21 cellular contexts compared by ENCODE assay signal in the genomic region with DNA sequence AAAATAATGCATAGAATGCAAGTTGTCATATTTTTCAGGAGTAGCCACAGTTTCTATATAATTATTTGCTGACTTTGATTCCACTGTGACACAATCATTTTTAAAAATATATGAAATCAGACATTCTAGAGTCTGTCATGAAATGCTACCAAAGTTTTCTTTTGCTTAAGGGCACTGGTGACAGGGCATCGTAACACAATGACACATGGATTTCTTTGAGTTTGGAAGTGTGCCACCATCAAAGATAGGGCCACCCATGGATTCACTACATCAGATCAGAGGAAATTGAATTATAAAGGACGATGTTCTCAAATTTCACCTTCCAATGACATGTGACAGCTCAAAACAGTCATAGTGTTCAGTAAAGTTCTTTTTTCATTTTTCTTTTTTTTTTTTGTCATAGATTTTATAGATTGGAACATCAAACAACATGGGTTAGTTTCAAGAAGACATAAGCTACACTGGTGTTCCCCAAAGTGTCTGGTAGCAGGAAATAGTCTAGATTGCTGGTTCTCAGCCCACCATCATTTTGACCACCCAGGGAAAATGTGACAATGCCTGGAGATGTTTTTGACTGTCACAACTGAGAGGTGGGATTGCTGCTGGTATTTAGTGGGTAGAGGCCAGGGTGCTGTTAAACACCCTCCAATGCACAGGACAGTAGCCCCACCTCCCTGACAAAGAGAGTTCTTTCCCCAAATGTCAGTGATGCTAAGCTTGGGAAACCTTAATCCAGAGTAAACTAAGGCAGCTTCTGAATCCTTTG.
DNase-seq lines count a peak whose midpoint lies in the region; ATAC-seq, FAIRE-seq and TF ChIP-seq lines count a peak whose summit lies in the region.
"Had no signal": no experiment of that assay in that cellular context is flagged by ENCODE, and none has a peak within 500 bp of the region (broad histone marks: within the 10 kb centered on the region; RNA-seq: fewer than 3 reads in every experiment).

No MANE protein-coding gene starts in this region.

- peaks cover 6% of the 10 kb centered on the region for H3K4me1 Mint-ChIP-seq in activated CD4-positive, alpha-beta T cell treated with anti-CD3 and anti-CD28 coated beads, Interleukin-2, amount 10 ng/mL, durations not matched to agents 24 days and 14 days

- H3K9me3 Mint-ChIP-seq in activated CD4-positive, alpha-beta T cell treated with anti-CD3 and anti-CD28 coated beads, Interleukin-2, amount 10 ng/mL, durations not matched to agents 24 days and 14 days = peaks cover 13% of the 10 kb centered on the region

- no peak overlapping the region for H3K4me2 ChIP-seq in endothelial cell of umbilical vein (ENCODE audit: insufficient read depth, low read length)
- H3K4me2 ChIP-seq: A549 had no signal

- 93 to 94% methylated on average over 2 of the region's 2 CpGs for WGBS in aorta, 2 donors

- H3K4me3 Mint-ChIP-seq in activated CD4-positive, alpha-beta T cell treated with anti-CD3 and anti-CD28 coated beads, Interleukin-2, amount 10 ng/mL, durations not matched to agents 24 days and 14 days = no peak overlapping the region

- no peaks in the 10 kb centered on the region for H3K36me3 Mint-ChIP-seq in activated CD4-positive, alpha-beta T cell treated with anti-CD3 and anti-CD28 coated beads, Interleukin-2, amount 10 ng/mL, durations not matched to agents 24 days and 14 days (ENCODE audit: low read depth)

- H3K4me1 ChIP-seq in A673 (ENCODE audit: insufficient read depth, low read length, poor library complexity, severe bottlenecking) = peaks cover 22% of the 10 kb centered on the region
- peaks cover 29% of the 10 kb centered on the region for H3K4me1 ChIP-seq in SJSA1 (replicated peaks)
- H3K4me1 ChIP-seq in endothelial cell of umbilical vein (ENCODE audit: control insufficient read depth, extremely low read depth, insufficient read depth, low read length) = no peaks in the 10 kb centered on the region
- peaks cover 2 to 4% of the 10 kb centered on the region in 2 donors for H3K4me1 ChIP-seq in aorta (ENCODE audit: control insufficient read depth in 1 of 2, insufficient read depth in 2 of 2, low read length in 2 of 2)
- H3K4me1 ChIP-seq: BE2C, Peyer's patch had no signal

- no peak for TF ChIP-seq CTCF in A673 (conservative IDR thresholded peaks at IDR 0.05; ENCODE audit: low read depth, low read length)
- no peak for TF ChIP-seq CTCF in endothelial cell of umbilical vein (IDR thresholded peaks at IDR 0.05; ENCODE audit: extremely low read depth in 1 of 2, insufficient read depth in 1 of 2, low read depth in 1 of 2, low read length in 2 of 2)

- H3K79me2 ChIP-seq in endothelial cell of umbilical vein (ENCODE audit: control insufficient read depth, insufficient read depth, low read length) = no peaks in the 10 kb centered on the region

- no peaks in the 10 kb centered on the region for H4K20me1 ChIP-seq in endothelial cell of umbilical vein (replicated peaks; ENCODE audit: control insufficient read depth, extremely low read depth, insufficient read depth, low read length)

- ATAC-seq in aorta (ENCODE audit: low FRiP score) = no peak
- ATAC-seq: A549 had no signal

- BruUV-seq in A673 (replicated peaks; lab: Mats Ljungman, UMichigan) (no TSS peak), endothelial cell of umbilical vein (replicated peaks; lab: Mats Ljungman, UMichigan) (no TSS peak)

- POLR2A ChIA-PET in A673 (lab: Charles Lee; ENCODE audit: low non-redundant PET) = no interaction called here
- POLR2A ChIA-PET in endothelial cell of umbilical vein (lab: Charles Lee) = no interaction called here

- H3K36me3 ChIP-seq in A673 (ENCODE audit: insufficient read depth, low read length, poor library complexity, severe bottlenecking) (no peaks in the 10 kb centered on the region), SJSA1 (no peaks in the 10 kb centered on the region), endothelial cell of umbilical vein (ENCODE audit: control insufficient read depth in 2 of 2, extremely low read depth in 1 of 2, insufficient read depth in 2 of 2, low read length in 2 of 2) (no peaks in the 10 kb centered on the region), aorta (ENCODE audit: control insufficient read depth in 1 of 2, insufficient read depth in 2 of 2, low read length in 1 of 2) (no peaks in the 10 kb centered on the region)
- H3K36me3 ChIP-seq: BE2C, Peyer's patch had no signal

- no peak overlapping the region for H2AFZ ChIP-seq in endothelial cell of umbilical vein (ENCODE audit: low read depth, low read length)

- H3K9me3 ChIP-seq in A673 (ENCODE audit: low read depth, low read length, poor library complexity, severe bottlenecking) (no peaks in the 10 kb centered on the region), SJSA1 (replicated peaks) (no peaks in the 10 kb centered on the region), endothelial cell of umbilical vein (replicated peaks; ENCODE audit: control insufficient read depth, insufficient read depth, low read length) (no peaks in the 10 kb centered on the region), aorta (ENCODE audit: control insufficient read depth, low read length) (no peaks in the 10 kb centered on the region)
- H3K9me3 ChIP-seq: A549, BE2C, Peyer's patch had no signal

- dilution Hi-C loops in endothelial cell of umbilical vein (cut with MboI; ENCODE audit: extremely low pct_ligation_motif_present, low sequenced_read_pairs) = no loop called here

- no peak overlapping the region for H3K9ac ChIP-seq in endothelial cell of umbilical vein (replicated peaks; ENCODE audit: extremely low read depth, insufficient read depth, low read length)

- TF ChIP-seq POLR2A in endothelial cell of umbilical vein (IDR thresholded peaks at IDR 0.05; ENCODE audit: low read depth, low read length) = no peak

- H3K27ac ChIP-seq in A673 (ENCODE audit: low read depth, low read length, poor library complexity, severe bottlenecking) = peak overlapping the region; percentile 10
- H3K27ac ChIP-seq in SJSA1 = peak overlapping the region; percentile 71
- no peak overlapping the region for H3K27ac ChIP-seq in endothelial cell of umbilical vein (ENCODE audit: insufficient read depth, low read depth, low read length)
- no peak overlapping the region for H3K27ac ChIP-seq in aorta (ENCODE audit: low read depth in 1 of 2, low read length in 2 of 2)
- H3K27ac ChIP-seq: Peyer's patch had no signal

- no peaks in the 10 kb centered on the region for H3K9me1 ChIP-seq in endothelial cell of umbilical vein (replicated peaks; ENCODE audit: control insufficient read depth, extremely low read depth, insufficient read depth, low read length)

- H3K27ac Mint-ChIP-seq in activated CD4-positive, alpha-beta T cell treated with anti-CD3 and anti-CD28 coated beads, Interleukin-2, amount 10 ng/mL, durations not matched to agents 24 days and 14 days = peak overlapping the region; percentile 59

- H3K4me3 ChIP-seq in A673 (ENCODE audit: low read depth, low read length, poor library complexity, severe bottlenecking) (no peak overlapping the region), SJSA1 (no peak overlapping the region), endothelial cell of umbilical vein (replicated peaks in 1 of 3; ENCODE audit: insufficient read depth in 1 of 3, low read depth in 1 of 3, low read length in 3 of 3) (no peak overlapping the region), aorta (ENCODE audit: low read length in 2 of 2) (no peak overlapping the region)
- H3K4me3 ChIP-seq: A549, Peyer's patch had no signal

- H3K27me3 Mint-ChIP-seq in activated CD4-positive, alpha-beta T cell treated with anti-CD3 and anti-CD28 coated beads, Interleukin-2, amount 10 ng/mL, durations not matched to agents 24 days and 14 days = no peaks in the 10 kb centered on the region

- H3K27me3 ChIP-seq in A673 (replicated peaks; ENCODE audit: insufficient read depth, low read depth, low read length, poor library complexity) (no peaks in the 10 kb centered on the region), SJSA1 (replicated peaks) (no peaks in the 10 kb centered on the region), endothelial cell of umbilical vein (ENCODE audit: control insufficient read depth in 2 of 2, insufficient read depth in 2 of 2, low read length in 2 of 2) (no peaks in the 10 kb centered on the region), aorta (ENCODE audit: control insufficient read depth in 1 of 2, insufficient read depth in 2 of 2, low read length in 1 of 2) (no peaks in the 10 kb centered on the region)
- H3K27me3 ChIP-seq: BE2C, Peyer's patch had no signal

- peak; percentile 44 for DNase-seq in activated CD4-positive, alpha-beta T cell treated with anti-CD3 and anti-CD28 coated beads, Interleukin-2, amount 10 ng/mL, durations not matched to agents 24 days and 14 days
- no peak for DNase-seq in activated CD4-positive, alpha-beta T cell treated with anti-CD3 and anti-CD28 coated beads, Interleukin-2, amount 50 U/mL, for 4 hours
- DNase-seq in A673 (ENCODE audit: low spot score) (peak; percentile 71), SJSA1 (ENCODE audit: low read depth in 1 of 2, low spot score in 2 of 2) (peak; percentile 50 to 76), endothelial cell of umbilical vein (ENCODE audit: low read depth, low spot score) (no peak), aorta (no peak), T-helper 9 cell (no peak)
- DNase-seq: BE2C, DMS53, EL, GF-D8, Kasumi-1, NCI-H1694, NCI-H2081, NCI-H2171, NCI-H345, NCI-H524, NCI-H774, Peyer's patch had no signal

- CTCF ChIA-PET in A673 (lab: Charles Lee) (no interaction called here), endothelial cell of umbilical vein (lab: Charles Lee) (interaction anchor here (0.6 to 1.8 kb wide), 3 partner anchors 10 to 118 kb away, joined by 3 to 4 read pairs (median 3); no protein-coding TSS in a partner anchor)

- intact Hi-C loops in activated CD4-positive, alpha-beta T cell treated with anti-CD3 and anti-CD28 coated beads, Interleukin-2, amount 10 ng/mL, durations not matched to agents 24 days and 14 days (cut with micrococcal nuclease) = loop anchor here (2.0 to 10.0 kb wide), 3 partner anchors 67 to 131 kb away; a partner anchor contains a TSS
- intact Hi-C loops in A673 (cut with micrococcal nuclease; ENCODE audit: unreplicated experiment) (no loop called here), endothelial cell of umbilical vein (cut with micrococcal nuclease) (no loop called here), aorta (cut with DNase I) (loop anchor here in 1 of 2 donors (5.0 kb wide), 1 partner anchor 129 kb away; no protein-coding TSS in a partner anchor)

- peak; percentile 35 for FAIRE-seq in endothelial cell of umbilical vein (lab: Jason Lieb, UNC)
- FAIRE-seq: A549, D721Med had no signal

TF ChIP-seq in endothelial cell of umbilical vein, 7 proteins besides CTCF, POLR2A, EP300 and RAD21 (continues in another document):
- TF ChIP-seq GATA2 (IDR thresholded peaks at IDR 0.05; ENCODE audit: insufficient read depth, insufficient read length, low read depth, low read length) (no peak), JUN (IDR thresholded peaks at IDR 0.05; ENCODE audit: borderline replicate concordance, insufficient read depth, insufficient read length, low read depth) (no peak), MYC (IDR thresholded peaks at IDR 0.05; ENCODE audit: low read depth, low read length) (no peak), EZH2 (IDR thresholded peaks at IDR 0.05; ENCODE audit: borderline replicate concordance, low read depth, low read length, severe bottlenecking) (no peak), FOS (IDR thresholded peaks at IDR 0.05; ENCODE audit: borderline replicate concordance, insufficient read depth, low read length) (no peak)

Comparison
In these comparisons a context has a peak if more than half of its experiments do, and no peak if none do; other contexts are left out.
1. DNase-seq: peak in activated CD4-positive, alpha-beta T cell treated with anti-CD3 and anti-CD28 coated beads, Interleukin-2, amount 10 ng/mL, durations not matched to agents 24 days and 14 days (single experiment), A673 (single experiment) and SJSA1 (2 of 2); none in activated CD4-positive, alpha-beta T cell treated with anti-CD3 and anti-CD28 coated beads, Interleukin-2, amount 50 U/mL, for 4 hours (0 of 2), endothelial cell of umbilical vein (single experiment), aorta (0 of 2) and T-helper 9 cell (single experiment).
2. H3K27ac ChIP-seq: peak in A673 (single experiment) and SJSA1 (single experiment); none in endothelial cell of umbilical vein (single experiment) and aorta (0 of 2).